24 cellular contexts compared by ENCODE assay signal in the genomic region with DNA sequence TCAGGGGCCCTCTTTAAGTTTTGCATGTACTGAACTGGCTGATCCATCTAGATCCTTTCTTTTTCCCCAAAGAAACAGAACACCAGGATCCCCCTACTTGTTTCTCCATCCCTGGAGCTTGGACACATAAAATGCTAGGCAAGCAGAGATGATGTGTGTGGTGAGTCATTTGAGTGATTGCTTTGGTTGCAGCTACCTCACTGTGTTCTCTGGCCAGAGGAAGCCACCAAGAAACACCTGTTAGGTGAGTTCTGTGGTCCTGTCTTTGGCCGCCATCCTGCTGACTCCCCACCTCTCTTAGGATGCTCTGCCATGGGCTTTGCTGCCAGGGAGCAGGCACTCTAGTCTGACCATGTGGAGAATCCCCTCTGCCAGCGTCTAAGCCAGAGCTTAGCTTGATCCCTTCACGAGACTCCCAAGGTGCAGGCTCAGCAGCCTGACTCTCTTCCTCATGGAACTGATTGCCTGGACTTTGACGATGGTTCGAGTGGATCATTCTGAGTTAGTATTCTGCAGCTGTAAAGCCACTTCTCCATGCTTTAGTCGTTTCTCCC. TPM values are rescaled to one million over a fixed set of nuclear protein-coding genes. Genes with fewer than 3 reads are reported as not detected.
"Had no signal": no experiment of that assay in that cellular context is flagged by ENCODE, and none has a peak within 500 bp of the region (broad histone marks: within the 10 kb centered on the region; RNA-seq: fewer than 3 reads in every experiment).

No MANE protein-coding gene starts in this region.

- H3K4me3 ChIP-seq: adrenal gland, cardiac muscle cell, smooth muscle cell, thoracic aorta, upper lobe of left lung had no signal

- DNase-seq: activated CD4-positive, alpha-beta T cell treated with anti-CD3 and anti-CD28 coated beads for 1 hour; activated CD8-positive, alpha-beta memory T cell treated with anti-CD3 and anti-CD28 coated beads for 24 hours; activated gamma-delta T cell; activated T-cell treated with anti-CD3 and anti-CD28 coated beads, Interleukin-2, amount 50 U/mL, for 72 hours; adrenal gland; effector CD8-positive, alpha-beta T cell; glutamatergic neuron; hypothalamus; islet precursor cell; midbrain; nucleus accumbens; stimulated activated CD4-positive, alpha-beta T cell treated with anti-CD3 and anti-CD28 coated beads, Interleukin-4, amount 100 ng/mL, for 4 hours; stimulated activated naive B cell treated with anti-CD40 and anti-IgM and Interleukin-4, amounts not matched to agents 10 μg/mL and 1 μg/mL and 100 μg/mL, for 72 hours; T-helper 2 cell; upper lobe of left lung had no signal

- H3K27me3 ChIP-seq: upper lobe of left lung had no signal

- ATAC-seq: activated T-cell treated with anti-CD3 and anti-CD28 coated beads, Interleukin-2, amount 50 U/mL, for 72 hours; left lobe of liver; sciatic nerve; stimulated activated naive B cell treated with anti-CD40 and anti-IgM and Interleukin-4, amounts not matched to agents 10 μg/mL and 1 μg/mL and 100 μg/mL, for 72 hours had no signal

- H3K4me3 Mint-ChIP-seq: activated T-cell treated with anti-CD3 and anti-CD28 coated beads, Interleukin-2, amount 50 U/mL, for 72 hours; dendritic cell treated with granulocyte-macrophage colony-stimulating factor and Interleukin-4, amounts not matched to agents 40 ng/mL and 50 ng/mL, for 4 days; nephron; stimulated activated naive B cell treated with anti-CD40 and anti-IgM and Interleukin-4, amounts not matched to agents 10 μg/mL and 1 μg/mL and 100 μg/mL, for 72 hours had no signal

- H3K36me3 Mint-ChIP-seq: activated naive CD4-positive, alpha-beta T cell treated with anti-CD3 and anti-CD28 coated beads, Interleukin-2, amount 50 U/mL, for 72 hours; stimulated activated naive B cell treated with anti-CD40 and anti-IgM and Interleukin-4, amounts not matched to agents 10 μg/mL and 1 μg/mL and 100 μg/mL, for 72 hours had no signal

- H3K36me3 ChIP-seq: adrenal gland, cardiac muscle cell, thoracic aorta, upper lobe of left lung had no signal

- H3K27ac Mint-ChIP-seq: activated naive CD4-positive, alpha-beta T cell treated with anti-CD3 and anti-CD28 coated beads, Interleukin-2, amount 50 U/mL, for 72 hours; activated T-cell treated with anti-CD3 and anti-CD28 coated beads, Interleukin-2, amount 50 U/mL, for 72 hours; dendritic cell treated with granulocyte-macrophage colony-stimulating factor and Interleukin-4, amounts not matched to agents 40 ng/mL and 50 ng/mL, for 4 days; nephron; stimulated activated naive B cell treated with anti-CD40 and anti-IgM and Interleukin-4, amounts not matched to agents 10 μg/mL and 1 μg/mL and 100 μg/mL, for 72 hours had no signal

- H3K9me3 Mint-ChIP-seq: activated naive CD4-positive, alpha-beta T cell treated with anti-CD3 and anti-CD28 coated beads, Interleukin-2, amount 50 U/mL, for 72 hours; activated T-cell treated with anti-CD3 and anti-CD28 coated beads, Interleukin-2, amount 50 U/mL, for 72 hours; dendritic cell treated with granulocyte-macrophage colony-stimulating factor and Interleukin-4, amounts not matched to agents 40 ng/mL and 50 ng/mL, for 4 days; stimulated activated naive B cell treated with anti-CD40 and anti-IgM and Interleukin-4, amounts not matched to agents 10 μg/mL and 1 μg/mL and 100 μg/mL, for 72 hours had no signal

RNA-seq across cellular contexts. Expression of gene LHX2, which starts 54.3 kb away (rescaled TPM):
- total RNA-seq: activated naive CD4-positive, alpha-beta T cell treated with anti-CD3 and anti-CD28 coated beads, Interleukin-2, amount 50 U/mL, for 72 hours; activated T-cell treated with anti-CD3 and anti-CD28 coated beads, Interleukin-2, amount 50 U/mL, for 72 hours; lung microvascular endothelial cell; sciatic nerve; smooth muscle cell; thoracic aorta; upper lobe of left lung had no signal
